ENCODE assay signal across 1 cellular context in the genomic region with DNA sequence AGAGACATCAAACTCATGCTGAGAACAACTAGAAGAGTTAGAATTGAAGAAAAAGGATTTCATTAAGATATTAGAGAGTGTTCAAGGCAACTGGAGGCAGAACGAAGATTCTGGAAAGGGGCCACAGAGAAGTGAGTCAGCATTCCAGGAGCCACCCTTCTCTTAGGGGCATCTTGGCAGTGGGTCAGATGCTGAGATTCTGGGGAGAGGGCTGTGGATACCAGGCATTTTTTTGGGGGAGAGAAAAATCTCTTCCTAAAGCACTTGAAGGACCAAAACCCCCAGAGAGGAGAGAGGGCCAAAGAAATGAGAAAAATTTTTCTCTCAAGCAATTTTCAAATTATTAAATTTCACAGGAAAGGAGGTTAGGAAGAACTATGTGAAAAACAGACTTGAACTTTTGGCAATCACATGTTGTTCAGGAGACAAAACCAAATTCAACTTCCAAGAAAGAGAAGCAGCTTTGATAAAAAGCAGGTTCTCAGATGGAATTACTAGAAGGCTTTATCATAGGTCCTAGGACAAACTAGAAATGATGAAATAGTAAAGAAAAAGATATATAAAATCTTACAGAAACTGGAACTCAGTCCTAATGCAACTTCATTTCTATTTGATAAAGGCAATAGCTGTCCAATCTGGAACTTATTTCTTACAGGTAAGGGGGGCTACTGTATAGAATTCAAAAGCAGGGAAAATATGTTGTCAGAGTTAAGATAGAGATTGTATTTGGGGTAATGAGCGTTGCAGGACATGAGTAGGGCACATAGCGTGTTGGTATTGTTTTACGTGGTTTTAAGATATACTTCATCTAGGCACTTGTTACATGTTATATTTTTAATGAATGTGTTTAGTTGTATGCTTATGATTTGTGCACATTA.
TF ChIP-seq lines count a peak whose summit lies in the region.

No MANE protein-coding gene starts in this region.

TF ChIP-seq in GM12878, 131 proteins besides CTCF, POLR2A, EP300 and RAD21:
- TF ChIP-seq, protein P1, sequence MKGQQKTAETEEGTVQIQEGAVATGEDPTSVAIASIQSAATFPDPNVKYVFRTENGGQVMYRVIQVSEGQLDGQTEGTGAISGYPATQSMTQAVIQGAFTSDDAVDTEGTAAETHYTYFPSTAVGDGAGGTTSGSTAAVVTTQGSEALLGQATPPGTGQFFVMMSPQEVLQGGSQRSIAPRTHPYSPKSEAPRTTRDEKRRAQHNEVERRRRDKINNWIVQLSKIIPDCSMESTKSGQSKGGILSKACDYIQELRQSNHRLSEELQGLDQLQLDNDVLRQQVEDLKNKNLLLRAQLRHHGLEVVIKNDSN (IDR thresholded peaks at IDR 0.05; ENCODE audit: borderline replicate concordance, extremely low read length, insufficient read depth, low read depth, low read length), result no peak
- TF ChIP-seq, protein P2, sequence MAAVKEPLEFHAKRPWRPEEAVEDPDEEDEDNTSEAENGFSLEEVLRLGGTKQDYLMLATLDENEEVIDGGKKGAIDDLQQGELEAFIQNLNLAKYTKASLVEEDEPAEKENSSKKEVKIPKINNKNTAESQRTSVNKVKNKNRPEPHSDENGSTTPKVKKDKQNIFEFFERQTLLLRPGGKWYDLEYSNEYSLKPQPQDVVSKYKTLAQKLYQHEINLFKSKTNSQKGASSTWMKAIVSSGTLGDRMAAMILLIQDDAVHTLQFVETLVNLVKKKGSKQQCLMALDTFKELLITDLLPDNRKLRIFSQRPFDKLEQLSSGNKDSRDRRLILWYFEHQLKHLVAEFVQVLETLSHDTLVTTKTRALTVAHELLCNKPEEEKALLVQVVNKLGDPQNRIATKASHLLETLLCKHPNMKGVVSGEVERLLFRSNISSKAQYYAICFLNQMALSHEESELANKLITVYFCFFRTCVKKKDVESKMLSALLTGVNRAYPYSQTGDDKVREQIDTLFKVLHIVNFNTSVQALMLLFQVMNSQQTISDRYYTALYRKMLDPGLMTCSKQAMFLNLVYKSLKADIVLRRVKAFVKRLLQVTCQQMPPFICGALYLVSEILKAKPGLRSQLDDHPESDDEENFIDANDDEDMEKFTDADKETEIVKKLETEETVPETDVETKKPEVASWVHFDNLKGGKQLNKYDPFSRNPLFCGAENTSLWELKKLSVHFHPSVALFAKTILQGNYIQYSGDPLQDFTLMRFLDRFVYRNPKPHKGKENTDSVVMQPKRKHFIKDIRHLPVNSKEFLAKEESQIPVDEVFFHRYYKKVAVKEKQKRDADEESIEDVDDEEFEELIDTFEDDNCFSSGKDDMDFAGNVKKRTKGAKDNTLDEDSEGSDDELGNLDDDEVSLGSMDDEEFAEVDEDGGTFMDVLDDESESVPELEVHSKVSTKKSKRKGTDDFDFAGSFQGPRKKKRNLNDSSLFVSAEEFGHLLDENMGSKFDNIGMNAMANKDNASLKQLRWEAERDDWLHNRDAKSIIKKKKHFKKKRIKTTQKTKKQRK (IDR thresholded peaks at IDR 0.05; ENCODE audit: low read depth, low read length), result no peak
- no peak for TF ChIP-seq RB1 (IDR thresholded peaks at IDR 0.05; ENCODE audit: borderline replicate concordance)
